In the genomic region with DNA sequence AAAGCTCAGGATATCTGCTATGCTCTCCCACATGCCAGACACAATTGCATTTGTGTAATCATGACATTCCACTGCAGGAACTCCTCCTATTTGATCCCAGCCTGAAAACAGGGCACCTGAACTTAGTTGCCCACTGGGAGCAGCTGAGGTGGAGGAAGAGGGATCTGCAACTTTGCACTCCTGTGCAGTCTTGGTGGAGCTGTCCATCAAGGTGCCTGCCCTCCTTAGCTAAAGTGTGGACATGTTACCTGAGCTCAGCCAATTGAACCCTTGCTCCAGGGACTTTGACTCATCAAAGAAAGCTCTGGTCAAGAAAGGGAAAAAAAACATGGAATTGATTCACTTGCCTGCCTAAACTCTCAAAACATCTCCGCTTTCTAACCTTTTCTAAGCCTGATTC, we compare ENCODE assay signal across 35 cellular contexts.
"Had no signal": no experiment of that assay in that cellular context is flagged by ENCODE, and none has a peak within 500 bp of the region (broad histone marks: within the 10 kb centered on the region; RNA-seq: fewer than 3 reads in every experiment).

No MANE protein-coding gene starts in this region.

- H3K27me3 ChIP-seq: brain microvascular endothelial cell, Peyer's patch had no signal

- H3K4me1 ChIP-seq: Peyer's patch had no signal

- H3K4me3 ChIP-seq: cardiac muscle cell, Peyer's patch had no signal

- H3K27ac Mint-ChIP-seq: activated CD4-positive, alpha-beta memory T cell treated with anti-CD3 and anti-CD28 coated beads, Interleukin-2, amount 10 ng/mL, durations not matched to agents 7 days and 5 days; activated CD8-positive, alpha-beta memory T cell treated with anti-CD3 and anti-CD28 coated beads, Interleukin-2, amount 10 ng/mL, durations not matched to agents 7 days and 5 days; activated naive CD8-positive, alpha-beta T cell treated with anti-CD3 and anti-CD28 coated beads for 36 hours; activated T-cell treated with anti-CD3 and anti-CD28 coated beads, Interleukin-2, amount 50 U/mL, for 72 hours; activated T-helper 17 cell treated with anti-CD3 and anti-CD28 coated beads, Interleukin-2, amount 50 U/mL, for 72 hours had no signal

- H3K9me3 ChIP-seq: Peyer's patch had no signal

- H3K36me3 Mint-ChIP-seq: activated CD8-positive, alpha-beta memory T cell treated with anti-CD3 and anti-CD28 coated beads, Interleukin-2, amount 10 ng/mL, durations not matched to agents 7 days and 5 days; activated naive CD8-positive, alpha-beta T cell treated with anti-CD3 and anti-CD28 coated beads for 36 hours had no signal

- H3K4me3 Mint-ChIP-seq: activated CD4-positive, alpha-beta memory T cell treated with anti-CD3 and anti-CD28 coated beads, Interleukin-2, amount 10 ng/mL, durations not matched to agents 7 days and 5 days; activated CD8-positive, alpha-beta memory T cell treated with anti-CD3 and anti-CD28 coated beads, Interleukin-2, amount 10 ng/mL, durations not matched to agents 7 days and 5 days; activated naive CD8-positive, alpha-beta T cell treated with anti-CD3 and anti-CD28 coated beads for 36 hours; activated T-cell treated with anti-CD3 and anti-CD28 coated beads, Interleukin-2, amount 50 U/mL, for 72 hours; activated T-helper 17 cell treated with anti-CD3 and anti-CD28 coated beads, Interleukin-2, amount 50 U/mL, for 72 hours; central memory CD8-positive, alpha-beta T cell had no signal

- DNase-seq: activated CD4-positive, alpha-beta memory T cell treated with anti-CD3 and anti-CD28 coated beads, Interleukin-2, amount 10 ng/mL, durations not matched to agents 7 days and 5 days; activated CD4-positive, alpha-beta T cell treated with anti-CD3 and anti-CD28 coated beads for 1 hour; activated CD4-positive, alpha-beta T cell treated with anti-CD3 and anti-CD28 coated beads for 48 hours; activated CD4-positive, CD25-positive, alpha-beta regulatory T cell; activated CD8-positive, alpha-beta memory T cell treated with anti-CD3 and anti-CD28 coated beads for 24 hours; activated CD8-positive, alpha-beta memory T cell treated with anti-CD3 and anti-CD28 coated beads, Interleukin-2, amount 10 ng/mL, durations not matched to agents 7 days and 5 days; activated CD8-positive, alpha-beta memory T cell treated with anti-CD3 and anti-CD28 coated beads, Interleukin-2, amount 50 U/mL, for 48 hours; activated effector memory CD4-positive, alpha-beta T cell treated with anti-CD3 and anti-CD28 coated beads, Interleukin-2, amount 50 U/mL, for 16 hours; activated naive CD4-positive, alpha-beta T cell; activated naive CD4-positive, alpha-beta T cell treated with anti-CD3 and anti-CD28 coated beads, Interleukin-2, amount 50 U/mL, for 16 hours; activated naive CD8-positive, alpha-beta T cell treated with anti-CD3 and anti-CD28 coated beads for 36 hours; activated T-cell treated with anti-CD3 and anti-CD28 coated beads, Interleukin-2, amount 50 U/mL, for 72 hours; amniotic stem cell; aorta; brain microvascular endothelial cell; Kasumi-1; KG1; NCI-H1092 treated with DMSO at 0.1 percent for 48 hours; NCI-H1417; NCI-H146; NCI-H187 treated with DMSO at 0.1 percent for 48 hours; NCI-H2081; NCI-H226; NCI-H446 treated with DMSO at 0.1 percent for 48 hours; NCI-H524; NCI-H69; Peyer's patch; SW 1271; T-helper 1 cell; T-helper 2 cell; T-helper 9 cell; WERI-Rb-1 had no signal

- H3K9me3 Mint-ChIP-seq: activated CD4-positive, alpha-beta memory T cell treated with anti-CD3 and anti-CD28 coated beads, Interleukin-2, amount 10 ng/mL, durations not matched to agents 7 days and 5 days; activated naive CD8-positive, alpha-beta T cell treated with anti-CD3 and anti-CD28 coated beads for 36 hours; activated T-cell treated with anti-CD3 and anti-CD28 coated beads, Interleukin-2, amount 50 U/mL, for 72 hours; activated T-helper 17 cell treated with anti-CD3 and anti-CD28 coated beads, Interleukin-2, amount 50 U/mL, for 72 hours; central memory CD8-positive, alpha-beta T cell had no signal

- H3K36me3 ChIP-seq: brain microvascular endothelial cell, cardiac muscle cell, Peyer's patch, WERI-Rb-1 had no signal

- H3K27ac ChIP-seq: brain microvascular endothelial cell, cardiac muscle cell, Peyer's patch, WERI-Rb-1 had no signal

- H3K4me1 Mint-ChIP-seq: activated CD4-positive, alpha-beta memory T cell treated with anti-CD3 and anti-CD28 coated beads, Interleukin-2, amount 10 ng/mL, durations not matched to agents 7 days and 5 days; activated CD8-positive, alpha-beta memory T cell treated with anti-CD3 and anti-CD28 coated beads, Interleukin-2, amount 10 ng/mL, durations not matched to agents 7 days and 5 days; activated naive CD8-positive, alpha-beta T cell treated with anti-CD3 and anti-CD28 coated beads for 36 hours; activated T-helper 17 cell treated with anti-CD3 and anti-CD28 coated beads, Interleukin-2, amount 50 U/mL, for 72 hours; central memory CD8-positive, alpha-beta T cell had no signal

- H3K27me3 Mint-ChIP-seq: activated CD4-positive, alpha-beta memory T cell treated with anti-CD3 and anti-CD28 coated beads, Interleukin-2, amount 10 ng/mL, durations not matched to agents 7 days and 5 days; activated CD8-positive, alpha-beta memory T cell treated with anti-CD3 and anti-CD28 coated beads, Interleukin-2, amount 10 ng/mL, durations not matched to agents 7 days and 5 days had no signal
